24 cellular contexts compared by ENCODE assay signal in genomic region chr6:167966540-167966905, GRCh38. TPM values are rescaled to one million over a fixed set of nuclear protein-coding genes. Genes with fewer than 3 reads are reported as not detected.
"Had no signal": no experiment of that assay in that cellular context is flagged by ENCODE, and none has a peak within 500 bp of the region (broad histone marks: within the 10 kb centered on the region; RNA-seq: fewer than 3 reads in every experiment).

No MANE protein-coding gene starts in this region.

- H3K36me3 Mint-ChIP-seq: activated naive CD4-positive, alpha-beta T cell treated with anti-CD3 and anti-CD28 coated beads, Interleukin-2, amount 10 ng/mL, durations not matched to agents 7 days and 5 days; natural killer cell had no signal

- DNase-seq: activated CD4-positive, alpha-beta T cell treated with anti-CD3 and anti-CD28 coated beads, Interleukin-2, amount 50 U/mL, for 1 hour; activated CD8-positive, alpha-beta memory T cell treated with anti-CD3 and anti-CD28 coated beads, Interleukin-2, amount 50 U/mL, for 4 hours; activated effector memory CD4-positive, alpha-beta T cell treated with Interleukin-2 at 50 U/mL for 16 hours; activated naive CD4-positive, alpha-beta T cell treated with anti-CD3 and anti-CD28 coated beads, Interleukin-2, amount 10 ng/mL, durations not matched to agents 7 days and 5 days; activated naive CD8-positive, alpha-beta T cell treated with anti-CD3 and anti-CD28 coated beads, Interleukin-2, amount 50 U/mL, for 24 hours; activated T-cell treated with anti-CD3 and anti-CD28 coated beads, Interleukin-2, amount 50 U/mL, for 4 hours; aorta; cerebellar nuclear complex; effector CD8-positive, alpha-beta T cell; hippocampal formation; left cardiac atrium; mammary epithelial cell; natural killer cell; pancreas; stimulated activated CD4-positive, alpha-beta T cell treated with anti-CD3 and anti-CD28 coated beads, Interleukin-2, amount 100 ng/mL, for 24 hours; stimulated activated naive CD8-positive, alpha-beta T cell treated with anti-CD3 and anti-CD28 coated beads, Interleukin-15, amount 100 ng/mL, for 72 hours; T-helper 1 cell; T1000 had no signal

- H3K4me3 ChIP-seq: breast epithelium, esophagus muscularis mucosa, pancreas had no signal

- H3K27me3 ChIP-seq: breast epithelium, esophagus muscularis mucosa, neutrophil, pancreas had no signal

- H3K9me3 Mint-ChIP-seq: activated naive CD4-positive, alpha-beta T cell treated with anti-CD3 and anti-CD28 coated beads, Interleukin-2, amount 10 ng/mL, durations not matched to agents 7 days and 5 days; activated naive CD8-positive, alpha-beta T cell treated with anti-CD3 and anti-CD28 coated beads, Interleukin-2, amount 50 U/mL, for 24 hours; activated T-cell treated with anti-CD3 and anti-CD28 coated beads, Interleukin-2, amount 50 U/mL, for 4 hours; natural killer cell; stimulated activated naive CD8-positive, alpha-beta T cell treated with anti-CD3 and anti-CD28 coated beads, Interleukin-15, amount 100 ng/mL, for 72 hours had no signal

- H3K27ac ChIP-seq: breast epithelium, neutrophil had no signal

- H3K36me3 ChIP-seq: neutrophil had no signal

- H3K27ac Mint-ChIP-seq: activated naive CD4-positive, alpha-beta T cell treated with anti-CD3 and anti-CD28 coated beads, Interleukin-2, amount 10 ng/mL, durations not matched to agents 7 days and 5 days; activated naive CD8-positive, alpha-beta T cell treated with anti-CD3 and anti-CD28 coated beads, Interleukin-2, amount 50 U/mL, for 24 hours; natural killer cell had no signal

- ATAC-seq: activated CD4-positive, CD25-positive, alpha-beta regulatory T cell treated with anti-CD3 and anti-CD28 coated beads, Interleukin-2, amount 50 U/mL, for 24 hours; activated naive CD8-positive, alpha-beta T cell treated with anti-CD3 and anti-CD28 coated beads, Interleukin-2, amount 50 U/mL, for 24 hours; activated T-cell treated with anti-CD3 and anti-CD28 coated beads, Interleukin-2, amount 50 U/mL, for 4 hours; natural killer cell; pancreas; stimulated activated naive CD8-positive, alpha-beta T cell treated with anti-CD3 and anti-CD28 coated beads, Interleukin-15, amount 100 ng/mL, for 72 hours had no signal

- H3K27me3 Mint-ChIP-seq: activated naive CD4-positive, alpha-beta T cell treated with anti-CD3 and anti-CD28 coated beads, Interleukin-2, amount 10 ng/mL, durations not matched to agents 7 days and 5 days; activated naive CD8-positive, alpha-beta T cell treated with anti-CD3 and anti-CD28 coated beads, Interleukin-2, amount 50 U/mL, for 24 hours; stimulated activated naive CD8-positive, alpha-beta T cell treated with anti-CD3 and anti-CD28 coated beads, Interleukin-15, amount 100 ng/mL, for 72 hours had no signal

- H3K4me3 Mint-ChIP-seq: activated naive CD4-positive, alpha-beta T cell treated with anti-CD3 and anti-CD28 coated beads, Interleukin-2, amount 10 ng/mL, durations not matched to agents 7 days and 5 days; activated naive CD8-positive, alpha-beta T cell treated with anti-CD3 and anti-CD28 coated beads, Interleukin-2, amount 50 U/mL, for 24 hours; activated T-cell treated with anti-CD3 and anti-CD28 coated beads, Interleukin-2, amount 50 U/mL, for 4 hours; natural killer cell; stimulated activated naive CD8-positive, alpha-beta T cell treated with anti-CD3 and anti-CD28 coated beads, Interleukin-15, amount 100 ng/mL, for 72 hours had no signal

- H3K4me1 ChIP-seq: breast epithelium had no signal

- H3K9me3 ChIP-seq: breast epithelium, esophagus muscularis mucosa, neutrophil, pancreas had no signal

- H3K4me1 Mint-ChIP-seq: activated naive CD4-positive, alpha-beta T cell treated with anti-CD3 and anti-CD28 coated beads, Interleukin-2, amount 10 ng/mL, durations not matched to agents 7 days and 5 days; activated naive CD8-positive, alpha-beta T cell treated with anti-CD3 and anti-CD28 coated beads, Interleukin-2, amount 50 U/mL, for 24 hours; natural killer cell; stimulated activated naive CD8-positive, alpha-beta T cell treated with anti-CD3 and anti-CD28 coated beads, Interleukin-15, amount 100 ng/mL, for 72 hours had no signal

RNA-seq across cellular contexts. Expression of gene KIF25, which starts 30.9 kb away (rescaled TPM):
- total RNA-seq: activated T-cell treated with anti-CD3 and anti-CD28 coated beads, Interleukin-2, amount 50 U/mL, for 4 hours; endothelial cell of umbilical vein; mammary epithelial cell; natural killer cell; ureter had no signal
- polyA plus RNA-seq: endothelial cell of umbilical vein, mammary epithelial cell had no signal
